In genomic region chr18:60549338-60549960, GRCh38 we compare ENCODE assay signal across 8 cellular contexts.
DNase-seq lines count a peak whose midpoint lies in the region; TF ChIP-seq lines count a peak whose summit lies in the region.

No MANE protein-coding gene starts in this region.

- TF ChIP-seq CTCF in GM12874 (IDR thresholded peaks at IDR 0.05; ENCODE audit: insufficient read depth, low read depth, low read length), result peak; percentile 49; the same call in 1 of the 2 replicates
- peak; percentile 71 for TF ChIP-seq CTCF in liver (IDR thresholded peaks at IDR 0.05; ENCODE audit: low read depth, low read length, missing input control)

- under 1% methylated on average over 2 of the region's 2 CpGs for WGBS in liver

- no peak overlapping the region for H3K27ac ChIP-seq in liver (ENCODE audit: low read depth in 1 of 2, low read length in 2 of 2)

- H3K27me3 Mint-ChIP-seq in activated T-cell treated with anti-CD3 and anti-CD28 coated beads, Interleukin-2, amount 50 U/mL, for 24 hours, result no peaks in the 10 kb centered on the region

- in situ Hi-C loops in ACHN (cut with HindIII; ENCODE audit: low pct_ligation_motif_present, low pct_unique_long_range_greater_than_20kb, low sequenced_read_pairs), result no loop called here

- no peaks in the 10 kb centered on the region for H3K36me3 Mint-ChIP-seq in activated T-cell treated with anti-CD3 and anti-CD28 coated beads, Interleukin-2, amount 50 U/mL, for 24 hours (ENCODE audit: low read depth)

- peak; percentile 82 to 86 for TF ChIP-seq RAD21 in liver (IDR thresholded peaks at IDR 0.05)

- H3K9me3 ChIP-seq in liver (ENCODE audit: control insufficient read depth in 4 of 4, low read length in 3 of 4), result no peaks in the 10 kb centered on the region

- DNase-seq in ACHN (peak; percentile 78), HS-5 (ENCODE audit: low read depth) (peak; percentile 29), NCI-H748 (lab: John Stamatoyannopoulos, UW; ENCODE audit: unreplicated experiment) (peak; percentile 83), brain pericyte (ENCODE audit: low read depth, low spot score) (peak; percentile 38), activated gamma-delta T cell treated with Interleukin-2 at 50 U/mL for 16 hours (no peak)
- no peak for DNase-seq in activated T-cell treated with anti-CD3 and anti-CD28 coated beads, Interleukin-2, amount 50 U/mL, for 24 hours

- no peaks in the 10 kb centered on the region for H3K27me3 ChIP-seq in liver (ENCODE audit: control insufficient read depth in 4 of 4, insufficient read depth in 4 of 4, low read length in 3 of 4)

- no peaks in the 10 kb centered on the region for H3K4me1 ChIP-seq in liver (ENCODE audit: control insufficient read depth in 4 of 4, insufficient read depth in 4 of 4, low read length in 3 of 4)

- H3K36me3 ChIP-seq in liver (ENCODE audit: control insufficient read depth in 4 of 4, insufficient read depth in 3 of 4, low read depth in 1 of 4, low read length in 3 of 4), result no peaks in the 10 kb centered on the region

- no peak overlapping the region for H3K27ac Mint-ChIP-seq in activated T-cell treated with anti-CD3 and anti-CD28 coated beads, Interleukin-2, amount 50 U/mL, for 24 hours

- H3K9ac ChIP-seq in liver (ENCODE audit: low read depth in 1 of 2, low read length in 2 of 2), result no peak overlapping the region

- H3K4me3 Mint-ChIP-seq in activated T-cell treated with anti-CD3 and anti-CD28 coated beads, Interleukin-2, amount 50 U/mL, for 24 hours, result no peak overlapping the region

- H3K4me3 ChIP-seq in liver (ENCODE audit: low read depth in 1 of 3, low read length in 3 of 3), result no peak overlapping the region

- H3K9me3 Mint-ChIP-seq in activated T-cell treated with anti-CD3 and anti-CD28 coated beads, Interleukin-2, amount 50 U/mL, for 24 hours, result no peaks in the 10 kb centered on the region

- no peaks in the 10 kb centered on the region for H3K4me1 Mint-ChIP-seq in activated T-cell treated with anti-CD3 and anti-CD28 coated beads, Interleukin-2, amount 50 U/mL, for 24 hours (ENCODE audit: low read depth)

TF ChIP-seq in liver, 16 proteins besides CTCF, POLR2A, EP300 and RAD21:
- TF ChIP-seq SP1 (IDR thresholded peaks at IDR 0.05) (no peak), REST (IDR thresholded peaks at IDR 0.05) (no peak), EGR1 (IDR thresholded peaks at IDR 0.05; ENCODE audit: low read depth in 2 of 2) (no peak), ATF3 (IDR thresholded peaks at IDR 0.05) (peak; percentile 81)

Comparison
In these comparisons a context has a peak if more than half of its experiments do, and no peak if none do; other contexts are left out.
1. DNase-seq: peak in ACHN (single experiment), HS-5 (single experiment), NCI-H748 (single experiment) and brain pericyte (single experiment); none in activated gamma-delta T cell treated with Interleukin-2 at 50 U/mL for 16 hours (single experiment) and activated T-cell treated with anti-CD3 and anti-CD28 coated beads, Interleukin-2, amount 50 U/mL, for 24 hours (single experiment).